ENCODE assay signal across 30 cellular contexts in genomic region chr20:47887064-47887463, GRCh38.
"Had no signal": no experiment of that assay in that cellular context is flagged by ENCODE, and none has a peak within 500 bp of the region (broad histone marks: within the 10 kb centered on the region; RNA-seq: fewer than 3 reads in every experiment).

No MANE protein-coding gene starts in this region.

- H3K4me1 ChIP-seq: heart left ventricle, left lung, lower lobe of right lung, pancreas, right atrium auricular region, suprapubic skin, upper lobe of right lung had no signal

- H3K36me3 ChIP-seq: heart left ventricle, left lung, lower lobe of right lung, neutrophil, pancreas, right atrium auricular region, suprapubic skin, thoracic aorta, tibial artery, upper lobe of right lung had no signal

- H3K4me3 ChIP-seq: heart left ventricle, left lung, lower lobe of right lung, pancreas, right atrium auricular region, skin epidermis, suprapubic skin, thoracic aorta, tibial artery, upper lobe of right lung had no signal

- H3K9me3 Mint-ChIP-seq: immature natural killer cell; naive B cell; nephron; neural crest cell; stimulated activated effector memory CD8-positive, alpha-beta T cell treated with anti-CD3 and anti-CD28 coated beads, Interleukin-12 subunit alpha, Interleukin-12 subunit beta, amount 100 ng/mL, for 72 hours; stimulated activated naive CD8-positive, alpha-beta T cell treated with anti-CD3 and anti-CD28 coated beads, Interleukin-15, Interleukin-2, amounts not matched to agents 100 ng/mL and 50 ng/mL, for 24 hours had no signal

- H3K9me3 ChIP-seq: heart left ventricle, left lung, lower lobe of right lung, neutrophil, pancreas, right atrium auricular region, suprapubic skin, thoracic aorta, tibial artery, upper lobe of right lung had no signal

- H3K27me3 Mint-ChIP-seq: stimulated activated naive CD8-positive, alpha-beta T cell treated with anti-CD3 and anti-CD28 coated beads, Interleukin-15, Interleukin-2, amounts not matched to agents 100 ng/mL and 50 ng/mL, for 24 hours had no signal

- H3K4me3 Mint-ChIP-seq: immature natural killer cell; naive B cell; nephron; neural crest cell; stimulated activated effector memory CD8-positive, alpha-beta T cell treated with anti-CD3 and anti-CD28 coated beads, Interleukin-12 subunit alpha, Interleukin-12 subunit beta, amount 100 ng/mL, for 72 hours; stimulated activated naive CD8-positive, alpha-beta T cell treated with anti-CD3 and anti-CD28 coated beads, Interleukin-15, Interleukin-2, amounts not matched to agents 100 ng/mL and 50 ng/mL, for 24 hours had no signal

- H3K4me1 Mint-ChIP-seq: immature natural killer cell; naive B cell; neural crest cell; stimulated activated effector memory CD8-positive, alpha-beta T cell treated with anti-CD3 and anti-CD28 coated beads, Interleukin-12 subunit alpha, Interleukin-12 subunit beta, amount 100 ng/mL, for 72 hours had no signal

- ATAC-seq: heart left ventricle; left colon; left lung; lower lobe of right lung; pancreas; sciatic nerve; stimulated activated effector memory CD8-positive, alpha-beta T cell treated with anti-CD3 and anti-CD28 coated beads, Interleukin-12 subunit alpha, Interleukin-12 subunit beta, amount 100 ng/mL, for 72 hours; upper lobe of right lung had no signal

- DNase-seq: heart left ventricle; hypothalamus; immature natural killer cell; kidney; left lung; lower lobe of right lung; mammary epithelial cell; mesenchymal stem cell; naive B cell; occipital lobe; pancreas; stimulated activated CD4-positive, alpha-beta T cell treated with anti-CD3 and anti-CD28 coated beads, Interleukin-12 subunit alpha, Interleukin-12 subunit beta, amount 100 ng/mL, for 4 hours; stimulated activated CD4-positive, alpha-beta T cell treated with anti-CD3 and anti-CD28 coated beads, Interleukin-4, amount 100 ng/mL, for 24 hours; stimulated activated naive CD4-positive, alpha-beta T cell; trophoblast cell; upper lobe of right lung had no signal

- H3K36me3 Mint-ChIP-seq: immature natural killer cell; naive B cell; stimulated activated effector memory CD8-positive, alpha-beta T cell treated with anti-CD3 and anti-CD28 coated beads, Interleukin-12 subunit alpha, Interleukin-12 subunit beta, amount 100 ng/mL, for 72 hours had no signal

- FAIRE-seq: islet of Langerhans, kidney, pancreas, urothelium cell line had no signal

- H3K27ac ChIP-seq: heart left ventricle, left lung, lower lobe of right lung, neutrophil, pancreas, right atrium auricular region, skin epidermis, suprapubic skin, thoracic aorta, tibial artery, upper lobe of right lung had no signal

- H3K27ac Mint-ChIP-seq: naive B cell; stimulated activated effector memory CD8-positive, alpha-beta T cell treated with anti-CD3 and anti-CD28 coated beads, Interleukin-12 subunit alpha, Interleukin-12 subunit beta, amount 100 ng/mL, for 72 hours; stimulated activated naive CD8-positive, alpha-beta T cell treated with anti-CD3 and anti-CD28 coated beads, Interleukin-15, Interleukin-2, amounts not matched to agents 100 ng/mL and 50 ng/mL, for 24 hours had no signal

- H3K27me3 ChIP-seq: neutrophil, pancreas, right atrium auricular region had no signal
